In the genomic region with DNA sequence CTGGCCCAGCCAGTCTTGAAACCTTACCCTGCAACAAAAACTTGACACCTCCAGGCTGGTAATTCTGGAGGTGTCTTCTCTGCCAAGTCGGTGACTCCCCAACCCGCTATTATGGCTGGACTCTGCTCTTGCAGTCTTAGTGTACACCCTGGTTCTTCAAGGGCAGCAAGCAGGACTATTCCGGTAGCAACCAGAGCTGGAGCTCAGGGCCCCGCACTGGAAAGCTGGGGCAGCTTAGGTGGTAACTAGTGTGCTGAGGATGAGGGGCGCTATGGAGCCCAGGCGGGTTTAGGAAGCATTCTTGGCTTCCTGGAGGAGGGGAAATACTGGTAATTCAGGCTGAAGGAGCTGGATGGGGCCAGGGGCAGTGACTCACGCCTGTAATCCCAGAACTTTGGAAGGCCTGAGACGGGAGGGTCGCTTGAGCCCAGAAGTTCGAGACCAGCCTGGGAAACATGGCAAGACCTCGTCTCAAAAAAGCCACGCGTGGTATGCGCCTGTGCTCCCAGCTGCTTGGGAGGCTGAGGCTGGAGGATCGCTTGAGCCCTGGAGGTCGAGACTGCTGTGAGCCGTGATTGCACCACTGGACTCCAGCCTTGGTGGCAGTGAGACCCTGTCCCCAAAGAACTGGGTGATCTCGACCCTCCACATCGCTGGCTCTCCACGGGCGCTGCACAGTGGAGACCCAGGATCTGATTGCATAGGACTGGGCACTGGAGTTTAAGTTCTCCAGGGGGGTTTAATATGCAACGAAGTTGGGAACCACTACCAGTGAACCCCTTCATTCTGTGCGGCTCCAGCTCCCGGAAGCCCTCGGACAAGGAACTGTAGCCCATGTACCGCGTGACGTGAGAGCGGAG, we compare ENCODE assay signal across 7 cellular contexts. TPM values are rescaled to one million over a fixed set of nuclear protein-coding genes. Genes with fewer than 3 reads are reported as not detected.
DNase-seq lines count a peak whose midpoint lies in the region; ATAC-seq lines count a peak whose summit lies in the region.
"Had no signal": no experiment of that assay in that cellular context is flagged by ENCODE, and none has a peak within 500 bp of the region (broad histone marks: within the 10 kb centered on the region; RNA-seq: fewer than 3 reads in every experiment).

No MANE protein-coding gene starts in this region.

- no peak overlapping the region for H2BK15ac ChIP-seq in mesendoderm (replicated peaks; ENCODE audit: low read depth)

- peak overlapping the region; percentile 29 for H3K23ac ChIP-seq in mesendoderm (ENCODE audit: low read length)

- peaks cover 6% of the 10 kb centered on the region for H3K27me3 Mint-ChIP-seq in activated T-helper 17 cell treated with anti-CD3 and anti-CD28 coated beads, Interleukin-2, amount 50 U/mL, for 72 hours

- peaks cover 2% of the 10 kb centered on the region for H3K4me1 ChIP-seq in mesendoderm (ENCODE audit: control insufficient read depth, low read depth, low read length)

- H3K4me3 Mint-ChIP-seq in activated T-helper 17 cell treated with anti-CD3 and anti-CD28 coated beads, Interleukin-2, amount 50 U/mL, for 72 hours = peak overlapping the region; percentile 41

- H3K79me2 ChIP-seq in mesendoderm (ENCODE audit: control insufficient read depth, insufficient read depth, low read length) = no peaks in the 10 kb centered on the region

- peak overlapping the region; percentile 93 for H3K4me2 ChIP-seq in mesendoderm (ENCODE audit: low read length)

- peaks cover 35% of the 10 kb centered on the region for H3K36me3 Mint-ChIP-seq in activated T-helper 17 cell treated with anti-CD3 and anti-CD28 coated beads, Interleukin-2, amount 50 U/mL, for 72 hours (ENCODE audit: low read depth)

- no peak overlapping the region for H3K4me3 ChIP-seq in mesendoderm (ENCODE audit: low read length)

- no peak overlapping the region for H4K8ac ChIP-seq in mesendoderm (ENCODE audit: low read depth, low read length)

- no peak overlapping the region for H3K18ac ChIP-seq in mesendoderm (ENCODE audit: low read length)

- H3K4me1 Mint-ChIP-seq in activated T-helper 17 cell treated with anti-CD3 and anti-CD28 coated beads, Interleukin-2, amount 50 U/mL, for 72 hours = no peaks in the 10 kb centered on the region

- H3K27ac ChIP-seq in mesendoderm (ENCODE audit: low read depth, low read length) = no peak overlapping the region

- peaks cover 5% of the 10 kb centered on the region for H3K79me1 ChIP-seq in mesendoderm (ENCODE audit: low read length)

- no peak overlapping the region for H2BK5ac ChIP-seq in mesendoderm (ENCODE audit: low read length)

- ATAC-seq in activated T-helper 17 cell treated with anti-CD3 and anti-CD28 coated beads, Interleukin-2, amount 50 U/mL, for 72 hours (replicated peaks) = no peak
- no peak for ATAC-seq in HG02870 (IDR thresholded peaks at IDR 0.05; ENCODE audit: unreplicated experiment)

- no peak overlapping the region for H3K4ac ChIP-seq in mesendoderm (ENCODE audit: low read depth, low read length)

- H3K9ac ChIP-seq in mesendoderm (ENCODE audit: low read length) = peak overlapping the region; percentile 83

- H3K27ac Mint-ChIP-seq in activated T-helper 17 cell treated with anti-CD3 and anti-CD28 coated beads, Interleukin-2, amount 50 U/mL, for 72 hours = no peak overlapping the region

- no peaks in the 10 kb centered on the region for H3K9me3 Mint-ChIP-seq in activated T-helper 17 cell treated with anti-CD3 and anti-CD28 coated beads, Interleukin-2, amount 50 U/mL, for 72 hours

- no CpG with 5 or more reads among the region's 29 CpGs for WGBS in mesendoderm (ENCODE audit: extremely low coverage, insufficient coverage, low lambda C conversion rate)

- H2AK5ac ChIP-seq in mesendoderm (ENCODE audit: low read length) = no peak overlapping the region

- no peaks in the 10 kb centered on the region for H3K27me3 ChIP-seq in mesendoderm (ENCODE audit: insufficient read depth, low read length, poor library complexity)

- peaks cover 2% of the 10 kb centered on the region for H3K36me3 ChIP-seq in mesendoderm (ENCODE audit: control insufficient read depth, insufficient read depth, low read length)

- H2BK120ac ChIP-seq in mesendoderm (ENCODE audit: low read depth, low read length) = no peak overlapping the region

- peak overlapping the region; percentile 91 for H3K56ac ChIP-seq in mesendoderm (ENCODE audit: low read length)

- H4K5ac ChIP-seq in mesendoderm (ENCODE audit: low read length) = no peak overlapping the region

- peak; percentile 48 for DNase-seq in ELR (ENCODE audit: low read depth)
- peak; percentile 94 for DNase-seq in mesendoderm
- no peak for DNase-seq in NCI-H2107 treated with DMSO at 0.1 percent for 48 hours (lab: John Stamatoyannopoulos, UW; ENCODE audit: unreplicated experiment)
- no peak for DNase-seq in activated CD4-positive, alpha-beta T cell treated with anti-CD3 and anti-CD28 coated beads for 48 hours

RNA-seq across cellular contexts. Expression of a gene that starts 10.6 kb away (rescaled TPM):
- total RNA-seq in activated T-helper 17 cell treated with anti-CD3 and anti-CD28 coated beads, Interleukin-2, amount 50 U/mL, for 72 hours = not detected
- polyA plus RNA-seq in mesendoderm (2013, experiment 1 of 2) = 0.11 TPM
- 0.27 TPM for polyA plus RNA-seq in mesendoderm (2013, experiment 2 of 2)
- total RNA-seq: RPMI7951 had no signal

RNA-seq across cellular contexts. Expression of a gene that starts 25.6 kb away (rescaled TPM):
- 10 to 100 TPM; 40.0 to 68.7 TPM for total RNA-seq in activated T-helper 17 cell treated with anti-CD3 and anti-CD28 coated beads, Interleukin-2, amount 50 U/mL, for 72 hours
- 11.8 TPM for polyA plus RNA-seq in mesendoderm (2013, experiment 1 of 2)
- 11.9 TPM for polyA plus RNA-seq in mesendoderm (2013, experiment 2 of 2)

RNA-seq across cellular contexts. Expression of a gene that starts 39.3 kb away (rescaled TPM):
- 100 to 1,000 TPM in 1 of 2 donors, 10 to 100 TPM in 1; 88.5 to 145 TPM for total RNA-seq in activated T-helper 17 cell treated with anti-CD3 and anti-CD28 coated beads, Interleukin-2, amount 50 U/mL, for 72 hours
- polyA plus RNA-seq in mesendoderm (2013, experiment 1 of 2) = 53.0 TPM
- 54.6 TPM for polyA plus RNA-seq in mesendoderm (2013, experiment 2 of 2)

RNA-seq across cellular contexts. Expression of a gene that starts 45.4 kb away (rescaled TPM):
- 10 to 100 TPM; 19.6 to 27.1 TPM for total RNA-seq in activated T-helper 17 cell treated with anti-CD3 and anti-CD28 coated beads, Interleukin-2, amount 50 U/mL, for 72 hours
- 21.8 TPM for polyA plus RNA-seq in mesendoderm (2013, experiment 1 of 2)
- polyA plus RNA-seq in mesendoderm (2013, experiment 2 of 2) = 21.7 TPM

RNA-seq across cellular contexts. Expression of a gene that starts 58.5 kb away (rescaled TPM):
- under 1 TPM in 1 of 2 donors, not detected in 1; 0.28 TPM for total RNA-seq in activated T-helper 17 cell treated with anti-CD3 and anti-CD28 coated beads, Interleukin-2, amount 50 U/mL, for 72 hours
- polyA plus RNA-seq in mesendoderm (2013, experiment 1 of 2) = not detected
- not detected for polyA plus RNA-seq in mesendoderm (2013, experiment 2 of 2)

Comparison
In these comparisons a context has a peak if more than half of its experiments do, and no peak if none do; other contexts are left out.
1. DNase-seq: peak in ELR (single experiment) and mesendoderm (single experiment); none in NCI-H2107 treated with DMSO at 0.1 percent for 48 hours (single experiment) and activated CD4-positive, alpha-beta T cell treated with anti-CD3 and anti-CD28 coated beads for 48 hours (single experiment).